ENCODE assay signal across 9 cellular contexts in the genomic region with DNA sequence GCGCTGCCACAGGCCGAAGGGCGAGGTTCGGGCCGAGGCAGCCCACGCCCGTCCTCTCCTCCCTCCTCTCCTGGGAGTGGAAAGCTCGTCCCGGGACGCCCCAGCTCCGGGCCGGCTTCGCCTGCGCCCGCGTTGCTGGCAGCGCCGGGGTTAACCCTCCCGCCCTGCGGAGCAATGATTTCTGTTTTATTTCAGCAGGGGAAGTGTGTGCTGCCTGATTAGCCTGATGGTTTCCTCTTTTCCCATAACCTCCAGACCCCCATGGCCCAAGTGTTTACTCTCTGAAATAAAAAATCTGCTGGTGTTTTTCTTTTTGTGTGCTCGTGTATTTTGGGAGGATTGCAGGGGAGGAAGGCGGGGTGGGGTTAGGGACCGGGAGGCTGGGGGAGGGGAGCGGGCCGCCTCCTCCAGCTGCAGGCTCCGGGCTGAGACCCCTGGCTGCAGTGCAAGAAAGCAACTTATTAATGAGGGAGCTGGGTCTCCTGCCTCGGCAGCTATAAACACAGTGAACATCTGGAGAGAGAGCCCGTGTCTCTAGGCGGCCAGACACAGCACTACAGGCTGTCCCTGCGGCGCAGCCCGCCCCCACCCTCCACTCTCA. TPM values are rescaled to one million over a fixed set of nuclear protein-coding genes. Genes with fewer than 3 reads are reported as not detected.
A peak's percentile ranks its signal among the peaks of the same experiment; 100 is the strongest.
DNase-seq lines count a peak whose midpoint lies in the region; ATAC-seq and TF ChIP-seq lines count a peak whose summit lies in the region.
"Had no signal": no experiment of that assay in that cellular context is flagged by ENCODE, and none has a peak within 500 bp of the region (broad histone marks: within the 10 kb centered on the region; RNA-seq: fewer than 3 reads in every experiment).

No MANE protein-coding gene starts in this region.

- TF ChIP-seq CTCF in CD14-positive monocyte (IDR thresholded peaks at IDR 0.05): no peak

- H3K4me3 Mint-ChIP-seq in CD14-positive monocyte: peak overlapping the region; percentile 75 to 89

- H3K9me3 Mint-ChIP-seq in CD14-positive monocyte: peaks cover 0 to 1% (median 0%) of the 10 kb centered on the region in 7 donors

- peaks cover 61% of the 10 kb centered on the region for H3K4me1 Mint-ChIP-seq in CD14-positive monocyte

- H3K27me3 Mint-ChIP-seq in CD14-positive monocyte (ENCODE audit: low read depth in 3 of 3): peaks cover 13 to 40% (median 37%) of the 10 kb centered on the region in 3 donors

- H3K27me3 ChIP-seq in MG63 (no peaks in the 10 kb centered on the region), skeletal muscle satellite cell (ENCODE audit: control insufficient read depth, insufficient read depth, low read length) (no peaks in the 10 kb centered on the region)

- peak overlapping the region; percentile 86 for H3K4me2 ChIP-seq in skeletal muscle satellite cell (ENCODE audit: low read length)

- H3K4me3 ChIP-seq in MG63: 0 out of 2 replicates have a peak overlapping the region, but pooled peaks have one; percentile 11
- peak overlapping the region; percentile 42 for H3K4me3 ChIP-seq in iPS-18c (ENCODE audit: insufficient read depth, low read depth, low read length)
- peak overlapping the region; percentile 66 for H3K4me3 ChIP-seq in skeletal muscle satellite cell (ENCODE audit: low read length)
- H3K4me3 ChIP-seq: HAP-1 had no signal

- H3K27ac Mint-ChIP-seq in CD14-positive monocyte: peak overlapping the region in 2 of 7 donors; percentile 74 to 80

- H3K36me3 Mint-ChIP-seq in CD14-positive monocyte: peaks cover 0 to 7% of the 10 kb centered on the region in 2 donors

- intact Hi-C loops in CD14-positive monocyte (cut with micrococcal nuclease): no loop called here

- peak overlapping the region; percentile 72 for H3K9ac ChIP-seq in skeletal muscle satellite cell (ENCODE audit: low read depth, low read length)

- H3K4me1 ChIP-seq in skeletal muscle satellite cell (ENCODE audit: control insufficient read depth, insufficient read depth, low read length): peaks cover 10% of the 10 kb centered on the region
- H3K4me1 ChIP-seq: HAP-1 had no signal

- ATAC-seq in GM18907 (IDR thresholded peaks at IDR 0.05; ENCODE audit: unreplicated experiment): no peak

- DNase-seq in CD14-positive monocyte (ENCODE audit: low spot score) (no peak), MG63 (peak; percentile 33), astrocyte of the hippocampus (ENCODE audit: low read depth, low spot score) (peak; percentile 52), amniotic stem cell (lab: John Stamatoyannopoulos, UW) (no peak), NCI-H446 treated with DMSO at 0.1 percent for 48 hours (lab: John Stamatoyannopoulos, UW) (no peak)

- H3K36me3 ChIP-seq in MG63: no peaks in the 10 kb centered on the region
- no peaks in the 10 kb centered on the region for H3K36me3 ChIP-seq in skeletal muscle satellite cell (ENCODE audit: insufficient read depth, low read length)
- H3K36me3 ChIP-seq: HAP-1 had no signal

- H3K9me3 ChIP-seq in MG63 (no peaks in the 10 kb centered on the region), iPS-18c (ENCODE audit: control insufficient read depth, insufficient read depth, low read length) (no peaks in the 10 kb centered on the region), skeletal muscle satellite cell (replicated peaks; ENCODE audit: low read length) (no peaks in the 10 kb centered on the region)
- H3K9me3 ChIP-seq: HAP-1 had no signal

RNA-seq across cellular contexts. Expression of gene ETS1, which starts 38.6 kb away (rescaled TPM):
- polyA plus RNA-seq in CD14-positive monocyte: 1 to 10 TPM; 1.6 TPM
- 69.8 and 70.5 TPM in 2 replicates for total RNA-seq in MG63 (2014; rRNA removed; shearing (Covaris generic); ENCODE audit: low replicate concordance)
- 50.2 and 56.5 TPM in 2 replicates for total RNA-seq in skeletal muscle satellite cell (2012; rRNA removed)

Comparison
In these comparisons a context has a peak if more than half of its experiments do, and no peak if none do; other contexts are left out.
1. DNase-seq: peak in MG63 (single experiment) and astrocyte of the hippocampus (single experiment); none in CD14-positive monocyte (single experiment), amniotic stem cell (single experiment) and NCI-H446 treated with DMSO at 0.1 percent for 48 hours (single experiment).
2. H3K4me3 ChIP-seq: peak in every context shown above with its lines; median percentile 66 in skeletal muscle satellite cell; 42 in iPS-18c; 11 in MG63.